ENCODE assay signal across 1 cellular context in genomic region chr18:37577051-37577611, GRCh38.
TF ChIP-seq lines count a peak whose summit lies in the region.

No MANE protein-coding gene starts in this region.

TF ChIP-seq in WTC11, 78 proteins besides CTCF, POLR2A, EP300 and RAD21 (continued from another document):
- TF ChIP-seq FOXP4 (CRISPR knock-in tag; IDR thresholded peaks at IDR 0.05), result no peak; the same call in 1 of the 2 replicates
- TF ChIP-seq FOXP1 (CRISPR knock-in tag; IDR thresholded peaks at IDR 0.05; ENCODE audit: borderline replicate concordance), result no peak
- TF ChIP-seq ETV6 (CRISPR knock-in tag; IDR thresholded peaks at IDR 0.05), result no peak
- no peak for TF ChIP-seq RELA (CRISPR knock-in tag; IDR thresholded peaks at IDR 0.05; ENCODE audit: borderline replicate concordance)
- TF ChIP-seq RORB (CRISPR knock-in tag; IDR thresholded peaks at IDR 0.05), result no peak
- no peak for TF ChIP-seq ATF2 (CRISPR knock-in tag; IDR thresholded peaks at IDR 0.05; ENCODE audit: borderline replicate concordance, low read depth)
- no peak for TF ChIP-seq GABPB1 (CRISPR knock-in tag; IDR thresholded peaks at IDR 0.05)
